ENCODE assay signal across 1 cellular context in the genomic region with DNA sequence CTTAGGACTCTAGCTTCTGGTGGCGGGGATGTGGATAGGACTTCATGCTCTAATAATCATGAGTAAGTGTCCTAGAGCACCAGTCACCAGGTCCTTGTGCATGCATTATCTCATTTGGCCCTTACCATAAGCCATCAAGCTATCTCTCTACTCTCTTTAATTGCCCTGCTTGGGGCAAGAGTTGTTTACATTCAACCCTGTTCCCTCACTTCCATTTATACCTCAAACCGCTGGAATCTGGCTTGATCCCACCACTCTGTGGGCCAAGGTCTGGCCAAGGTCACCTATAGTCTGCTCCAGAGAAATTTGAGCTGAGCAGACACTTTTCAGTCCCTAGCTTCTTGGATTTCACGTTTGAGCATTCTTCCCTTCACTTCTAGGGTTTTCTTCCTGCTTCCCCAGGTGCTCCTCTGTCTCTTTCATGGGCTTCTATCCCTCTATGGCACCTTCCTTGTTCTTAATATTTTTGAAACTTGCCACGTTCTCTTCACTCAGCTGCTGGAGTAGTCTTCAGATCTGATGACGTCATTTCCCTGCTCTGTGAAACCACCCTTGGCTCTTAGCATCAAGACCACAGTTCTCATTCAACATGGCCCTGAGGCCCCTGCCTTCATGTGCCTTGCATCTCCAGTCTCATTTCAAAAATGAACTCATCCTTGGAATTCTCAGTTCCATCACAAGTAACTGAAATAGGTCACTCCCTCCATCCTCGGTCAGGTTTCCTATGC.
TF ChIP-seq lines count a peak whose summit lies in the region.

No MANE protein-coding gene starts in this region.

TF ChIP-seq in K562, 482 proteins besides CTCF, POLR2A, EP300 and RAD21 (continued from another document):
- TF ChIP-seq, protein P1, sequence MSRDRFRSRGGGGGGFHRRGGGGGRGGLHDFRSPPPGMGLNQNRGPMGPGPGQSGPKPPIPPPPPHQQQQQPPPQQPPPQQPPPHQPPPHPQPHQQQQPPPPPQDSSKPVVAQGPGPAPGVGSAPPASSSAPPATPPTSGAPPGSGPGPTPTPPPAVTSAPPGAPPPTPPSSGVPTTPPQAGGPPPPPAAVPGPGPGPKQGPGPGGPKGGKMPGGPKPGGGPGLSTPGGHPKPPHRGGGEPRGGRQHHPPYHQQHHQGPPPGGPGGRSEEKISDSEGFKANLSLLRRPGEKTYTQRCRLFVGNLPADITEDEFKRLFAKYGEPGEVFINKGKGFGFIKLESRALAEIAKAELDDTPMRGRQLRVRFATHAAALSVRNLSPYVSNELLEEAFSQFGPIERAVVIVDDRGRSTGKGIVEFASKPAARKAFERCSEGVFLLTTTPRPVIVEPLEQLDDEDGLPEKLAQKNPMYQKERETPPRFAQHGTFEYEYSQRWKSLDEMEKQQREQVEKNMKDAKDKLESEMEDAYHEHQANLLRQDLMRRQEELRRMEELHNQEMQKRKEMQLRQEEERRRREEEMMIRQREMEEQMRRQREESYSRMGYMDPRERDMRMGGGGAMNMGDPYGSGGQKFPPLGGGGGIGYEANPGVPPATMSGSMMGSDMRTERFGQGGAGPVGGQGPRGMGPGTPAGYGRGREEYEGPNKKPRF (IDR thresholded peaks at IDR 0.05; ENCODE audit: low read depth, low read length) = no peak
- TF ChIP-seq STAG1 (CRISPR knock-in tag; IDR thresholded peaks at IDR 0.05; ENCODE audit: borderline replicate concordance) (no peak), SMARCE1 (IDR thresholded peaks at IDR 0.05) (no peak), RBM17 (IDR thresholded peaks at IDR 0.05; ENCODE audit: borderline replicate concordance, low read depth, low read length) (no peak), SLC30A9 (CRISPR knock-in tag; IDR thresholded peaks at IDR 0.05) (no peak), LEF1 (IDR thresholded peaks at IDR 0.05) (no peak), ZNF134 (CRISPR knock-in tag; conservative IDR thresholded peaks at IDR 0.05) (no peak), ZNF347 (CRISPR knock-in tag; IDR thresholded peaks at IDR 0.05; ENCODE audit: low read depth) (no peak), ATF7 (IDR thresholded peaks at IDR 0.05) (peak; percentile 92), NRF1 (conservative IDR thresholded peaks at IDR 0.05 in 1 of 2, IDR thresholded peaks at IDR 0.05 in 1 of 2) (no peak), RBM39 (optimal IDR thresholded peaks at IDR 0.05; ENCODE audit: low read depth, low read length) (no peak), MAFK (IDR thresholded peaks at IDR 0.05; ENCODE audit: low read length) (0 out of 2 replicates have a peak, but pooled peaks have one; percentile 20), TCF3 (CRISPR knock-in tag; IDR thresholded peaks at IDR 0.05) (no peak), COPS2 (conservative IDR thresholded peaks at IDR 0.05) (no peak), JUND (IDR thresholded peaks at IDR 0.05; ENCODE audit: borderline replicate concordance, low read depth, low read length) (peak; percentile 72), JUND (tag; IDR thresholded peaks at IDR 0.05; ENCODE audit: borderline replicate concordance, low read depth, low read length) (peak; percentile 62; the same call in 1 of the 3 replicates), CBFB (CRISPR knock-in tag; IDR thresholded peaks at IDR 0.05) (no peak), JUN (IDR thresholded peaks at IDR 0.05; ENCODE audit: borderline replicate concordance, low read depth, low read length) (0 out of 2 replicates have a peak, but pooled peaks have one; percentile 44), JUN (CRISPR knock-in tag; IDR thresholded peaks at IDR 0.05; ENCODE audit: borderline replicate concordance) (no peak), HNRNPL (IDR thresholded peaks at IDR 0.05; ENCODE audit: low read depth, low read length) (no peak)
- TF ChIP-seq, protein P2, sequence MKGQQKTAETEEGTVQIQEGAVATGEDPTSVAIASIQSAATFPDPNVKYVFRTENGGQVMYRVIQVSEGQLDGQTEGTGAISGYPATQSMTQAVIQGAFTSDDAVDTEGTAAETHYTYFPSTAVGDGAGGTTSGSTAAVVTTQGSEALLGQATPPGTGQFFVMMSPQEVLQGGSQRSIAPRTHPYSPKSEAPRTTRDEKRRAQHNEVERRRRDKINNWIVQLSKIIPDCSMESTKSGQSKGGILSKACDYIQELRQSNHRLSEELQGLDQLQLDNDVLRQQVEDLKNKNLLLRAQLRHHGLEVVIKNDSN (CRISPR knock-in tag; IDR thresholded peaks at IDR 0.05) = no peak
- TF ChIP-seq, protein P3, sequence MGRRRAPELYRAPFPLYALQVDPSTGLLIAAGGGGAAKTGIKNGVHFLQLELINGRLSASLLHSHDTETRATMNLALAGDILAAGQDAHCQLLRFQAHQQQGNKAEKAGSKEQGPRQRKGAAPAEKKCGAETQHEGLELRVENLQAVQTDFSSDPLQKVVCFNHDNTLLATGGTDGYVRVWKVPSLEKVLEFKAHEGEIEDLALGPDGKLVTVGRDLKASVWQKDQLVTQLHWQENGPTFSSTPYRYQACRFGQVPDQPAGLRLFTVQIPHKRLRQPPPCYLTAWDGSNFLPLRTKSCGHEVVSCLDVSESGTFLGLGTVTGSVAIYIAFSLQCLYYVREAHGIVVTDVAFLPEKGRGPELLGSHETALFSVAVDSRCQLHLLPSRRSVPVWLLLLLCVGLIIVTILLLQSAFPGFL (CRISPR knock-in tag; IDR thresholded peaks at IDR 0.05) = no peak
TF ChIP-seq in K562: peak in this region for 12.
